Comparison of ENCODE assay signal across 8 cellular contexts in genomic region chr5:139648205-139649081, GRCh38. TPM values are rescaled to one million over a fixed set of nuclear protein-coding genes. Genes with fewer than 3 reads are reported as not detected.
DNase-seq lines count a peak whose midpoint lies in the region; ATAC-seq, FAIRE-seq and TF ChIP-seq lines count a peak whose summit lies in the region.

Gene CXXC5 (plus strand): TSS chr5:139648349. CDS start chr5:139680524, 32,175 bp downstream.

- H3K36me3 Mint-ChIP-seq in activated naive CD4-positive, alpha-beta T cell treated with anti-CD3 and anti-CD28 coated beads for 36 hours (ENCODE audit: low read depth) = no peaks in the 10 kb centered on the region
- peaks cover 4% of the 10 kb centered on the region for H3K36me3 Mint-ChIP-seq in nephron (ENCODE audit: low read depth)

- ATAC-seq in HG03521 (IDR thresholded peaks at IDR 0.05; ENCODE audit: unreplicated experiment) = peak; percentile 24

- no peaks in the 10 kb centered on the region for H3K9me3 ChIP-seq in OCI-LY1 (ENCODE audit: low read length)

- H3K4me1 Mint-ChIP-seq in activated naive CD4-positive, alpha-beta T cell treated with anti-CD3 and anti-CD28 coated beads for 36 hours (ENCODE audit: low read depth) = peaks cover 31% of the 10 kb centered on the region
- H3K4me1 Mint-ChIP-seq in nephron = peaks cover 55% of the 10 kb centered on the region

- peaks cover 42% of the 10 kb centered on the region for H3K4me1 ChIP-seq in OCI-LY1 (ENCODE audit: insufficient read depth, low read length, severe bottlenecking)

- peak; percentile 78 for DNase-seq in ACHN
- peak; percentile 90 for DNase-seq in GM13977 (ENCODE audit: low spot score)
- peak; percentile 46 for DNase-seq in activated naive CD4-positive, alpha-beta T cell treated with anti-CD3 and anti-CD28 coated beads for 36 hours
- DNase-seq in frontal cortex (ENCODE audit: low spot score in 2 of 2) = peak; percentile 88
- DNase-seq in ureter (ENCODE audit: low spot score) = peak; percentile 84

- no peaks in the 10 kb centered on the region for H3K9me2 ChIP-seq in OCI-LY1 (ENCODE audit: low read depth, low read length)

- H3K4me3 Mint-ChIP-seq in activated naive CD4-positive, alpha-beta T cell treated with anti-CD3 and anti-CD28 coated beads for 36 hours = peak within 1 kb of the TSS; percentile 66
- peak within 1 kb of the TSS; percentile 83 to 99 (median 98) for H3K4me3 Mint-ChIP-seq in nephron

- peaks cover 10% of the 10 kb centered on the region; the same call in 1 of the 2 replicates for H3K36me3 ChIP-seq in OCI-LY1 (ENCODE audit: insufficient read depth, low read length)

- peaks cover 43% of the 10 kb centered on the region for H3K79me2 ChIP-seq in OCI-LY1 (ENCODE audit: insufficient read depth, low read length)

- no peak for FAIRE-seq in frontal cortex (lab: Jason Lieb, UNC)

- H4K20me1 ChIP-seq in OCI-LY1 (ENCODE audit: insufficient read depth, low read length) = no peaks in the 10 kb centered on the region

- H2AFZ ChIP-seq in OCI-LY1 (ENCODE audit: low read length) = no peak within 1 kb of the TSS

- no peaks in the 10 kb centered on the region for H3K27me3 ChIP-seq in OCI-LY1 (ENCODE audit: insufficient read depth, low read length)

- peak within 1 kb of the TSS; percentile 94 for H3K27ac ChIP-seq in OCI-LY1 (ENCODE audit: low read depth, low read length, poor library complexity, severe bottlenecking)

- H3K4me2 ChIP-seq in OCI-LY1 (ENCODE audit: low read length) = peak within 1 kb of the TSS; percentile 89

- peak within 1 kb of the TSS; percentile 98 for H3K9ac ChIP-seq in OCI-LY1 (ENCODE audit: low read length)

- no peaks in the 10 kb centered on the region for H3F3A ChIP-seq in OCI-LY1 (ENCODE audit: insufficient read depth, low read length)

- TF ChIP-seq CTCF in GM13977 (IDR thresholded peaks at IDR 0.05; ENCODE audit: extremely low read depth, insufficient read depth, missing control alignments) (no peak), OCI-LY1 (IDR thresholded peaks at IDR 0.05; ENCODE audit: low read length) (no peak), nephron (IDR thresholded peaks at IDR 0.05; ENCODE audit: unreplicated experiment in 3 of 3) (no peak)

- in situ Hi-C loops in ACHN (cut with HindIII; ENCODE audit: low pct_ligation_motif_present, low pct_unique_long_range_greater_than_20kb, low sequenced_read_pairs) = no loop called here
- in situ Hi-C loops in GM13977 (cut with MboI; ENCODE audit: low pct_unique_long_range_greater_than_20kb, low sequenced_read_pairs, unreplicated experiment) = no loop called here

- peak within 1 kb of the TSS; percentile 98 for H3K4me3 ChIP-seq in OCI-LY1 (ENCODE audit: low read depth, low read length, poor library complexity, severe bottlenecking)

- no peak within 1 kb of the TSS for H3K27ac Mint-ChIP-seq in activated naive CD4-positive, alpha-beta T cell treated with anti-CD3 and anti-CD28 coated beads for 36 hours
- peak within 1 kb of the TSS; percentile 28 to 96 (median 44) for H3K27ac Mint-ChIP-seq in nephron

- H3K27me3 Mint-ChIP-seq in activated naive CD4-positive, alpha-beta T cell treated with anti-CD3 and anti-CD28 coated beads for 36 hours (ENCODE audit: low read depth) = peaks cover 58% of the 10 kb centered on the region
- H3K27me3 Mint-ChIP-seq in nephron (ENCODE audit: low read depth) = peaks cover 20% of the 10 kb centered on the region

- intact Hi-C loops in activated naive CD4-positive, alpha-beta T cell treated with anti-CD3 and anti-CD28 coated beads for 36 hours (cut with micrococcal nuclease) = loop anchor here (1.0 kb wide), 2 partner anchors 11 to 99 kb away; no protein-coding TSS in a partner anchor

- H3K9me3 Mint-ChIP-seq in activated naive CD4-positive, alpha-beta T cell treated with anti-CD3 and anti-CD28 coated beads for 36 hours = no peaks in the 10 kb centered on the region
- no peaks in the 10 kb centered on the region for H3K9me3 Mint-ChIP-seq in nephron

- CTCF ChIA-PET in activated naive CD4-positive, alpha-beta T cell treated with anti-CD3 and anti-CD28 coated beads for 36 hours (lab: Charles Lee) = interaction anchor here (0.7 to 1.4 kb wide), 9 partner anchors 10 to 127 kb away, joined by 3 to 10 read pairs (median 3); no protein-coding TSS in a partner anchor

RNA-seq across cellular contexts. Expression of gene CXXC5, which starts in this region (rescaled TPM):
- total RNA-seq in activated naive CD4-positive, alpha-beta T cell treated with anti-CD3 and anti-CD28 coated beads for 36 hours = 1 to 10 TPM; 1.2 to 1.7 TPM
- total RNA-seq in frontal cortex (38.7 TPM), ureter (28.7 TPM)

Comparison
In these comparisons a context has a peak if more than half of its experiments do, and no peak if none do; other contexts are left out.
1. Peak in every context shown above with its lines: DNase-seq, ATAC-seq, H3K4me3 ChIP-seq and H3K27ac ChIP-seq.
2. RNA of gene CXXC5 (total RNA-seq): 38.7 TPM in frontal cortex (single experiment) and 28.7 TPM in ureter (single experiment); 1.2 to 1.7 TPM in activated naive CD4-positive, alpha-beta T cell treated with anti-CD3 and anti-CD28 coated beads for 36 hours; every median in the first group is over 10 times any median in the second.